ENCODE assay signal across 20 cellular contexts in genomic region chr2:223076573-223076972, GRCh38. TPM values are rescaled to one million over a fixed set of nuclear protein-coding genes. Genes with fewer than 3 reads are reported as not detected.
DNase-seq lines count a peak whose midpoint lies in the region; ATAC-seq and TF ChIP-seq lines count a peak whose summit lies in the region.
"Had no signal": no experiment of that assay in that cellular context is flagged by ENCODE, and none has a peak within 500 bp of the region (broad histone marks: within the 10 kb centered on the region; RNA-seq: fewer than 3 reads in every experiment).

No MANE protein-coding gene starts in this region.

- H3K27ac Mint-ChIP-seq in activated T-cell treated with anti-CD3 and anti-CD28 coated beads, Interleukin-2, amount 50 U/mL, for 24 hours, result no peak overlapping the region
- H3K27ac Mint-ChIP-seq in stimulated activated memory B cell treated with anti-CD40 and anti-IgM and Interleukin-4, amounts not matched to agents 10 μg/mL and 1 μg/mL and 100 μg/mL, for 72 hours, result no peak overlapping the region
- H3K27ac Mint-ChIP-seq: activated B cell treated with CpG ODN at 0.5 μM for 24 hours; dendritic cell treated with granulocyte-macrophage colony-stimulating factor and Interleukin-4, amounts not matched to agents 40 ng/mL and 50 ng/mL, for 4 days had no signal

- H3K4me1 Mint-ChIP-seq in activated T-cell treated with anti-CD3 and anti-CD28 coated beads, Interleukin-2, amount 50 U/mL, for 24 hours (ENCODE audit: low read depth), result no peaks in the 10 kb centered on the region
- H3K4me1 Mint-ChIP-seq in stimulated activated memory B cell treated with anti-CD40 and anti-IgM and Interleukin-4, amounts not matched to agents 10 μg/mL and 1 μg/mL and 100 μg/mL, for 72 hours, result no peaks in the 10 kb centered on the region
- H3K4me1 Mint-ChIP-seq: activated B cell treated with CpG ODN at 0.5 μM for 24 hours had no signal

- peaks cover 14% of the 10 kb centered on the region for H3F3A ChIP-seq in GM23248 (ENCODE audit: insufficient read depth)

- peak overlapping the region; percentile 33 for H3K4me2 ChIP-seq in GM23248 (ENCODE audit: unreplicated experiment)
- H3K4me2 ChIP-seq: BLaER1 treated with 17β-estradiol and CSF1 and Interleukin-3, amounts not matched to agents 10 nM and 100 nM had no signal

- 28 to 34% methylated on average over 6 of the region's 6 CpGs for WGBS in GM23248 (ENCODE audit: low coverage in 1 of 2, low lambda C conversion rate in 2 of 2, missing lambda C conversion rate in 2 of 2), 2 experiments
- WGBS in esophagus muscularis mucosa, result 88% methylated on average over 6 of the region's 6 CpGs

- no peaks in the 10 kb centered on the region for H3K36me3 Mint-ChIP-seq in activated T-cell treated with anti-CD3 and anti-CD28 coated beads, Interleukin-2, amount 50 U/mL, for 24 hours (ENCODE audit: low read depth)
- H3K36me3 Mint-ChIP-seq in stimulated activated memory B cell treated with anti-CD40 and anti-IgM and Interleukin-4, amounts not matched to agents 10 μg/mL and 1 μg/mL and 100 μg/mL, for 72 hours, result no peaks in the 10 kb centered on the region

- DNase-seq in GM23248, result peak; percentile 78
- peak; percentile 3 for DNase-seq in RKO (ENCODE audit: low spot score)
- peak; percentile 68 for DNase-seq in esophagus muscularis mucosa (ENCODE audit: extremely low spot score)
- DNase-seq in retinal pigment epithelial cell (ENCODE audit: low read depth), result peak; percentile 89
- no peak for DNase-seq in activated T-cell treated with anti-CD3 and anti-CD28 coated beads, Interleukin-2, amount 50 U/mL, for 24 hours
- no peak for DNase-seq in NCI-H2171 (lab: John Stamatoyannopoulos, UW)
- DNase-seq: activated B cell treated with CpG ODN at 0.5 μM for 24 hours, DMS153, hypothalamus, NCI-H2171 treated with DMSO at 0.1 percent for 48 hours, nucleus accumbens, thyroid gland had no signal

- H3K9me2 ChIP-seq in GM23248 (ENCODE audit: insufficient read depth), result no peaks in the 10 kb centered on the region

- H3K27ac ChIP-seq in GM23248, result peak overlapping the region; percentile 45
- no peak overlapping the region for H3K27ac ChIP-seq in esophagus muscularis mucosa (replicated peaks in 1 of 4)
- H3K27ac ChIP-seq: BLaER1 treated with 17β-estradiol and CSF1 and Interleukin-3, amounts not matched to agents 10 nM and 100 nM; thyroid gland had no signal

- in situ Hi-C loops in GM23248 (cut with MboI), result no loop called here

- no peaks in the 10 kb centered on the region for H4K20me1 ChIP-seq in GM23248 (ENCODE audit: insufficient read depth)
- H4K20me1 ChIP-seq: BLaER1 treated with 17β-estradiol and CSF1 and Interleukin-3, amounts not matched to agents 10 nM and 100 nM had no signal

- TF ChIP-seq POLR2A in esophagus muscularis mucosa (IDR thresholded peaks at IDR 0.05; ENCODE audit: low read depth), result no peak

- H3K27me3 ChIP-seq in GM23248 (replicated peaks; ENCODE audit: insufficient read depth) (no peaks in the 10 kb centered on the region), esophagus muscularis mucosa (no peaks in the 10 kb centered on the region)
- H3K27me3 ChIP-seq: BLaER1 treated with 17β-estradiol and CSF1 and Interleukin-3, amounts not matched to agents 10 nM and 100 nM; thyroid gland had no signal

- H3K9ac ChIP-seq in GM23248, result no peak overlapping the region
- H3K9ac ChIP-seq: BLaER1 treated with 17β-estradiol and CSF1 and Interleukin-3, amounts not matched to agents 10 nM and 100 nM had no signal

- no peak overlapping the region for H2AFZ ChIP-seq in GM23248

- no peak overlapping the region for H3K4me3 Mint-ChIP-seq in activated T-cell treated with anti-CD3 and anti-CD28 coated beads, Interleukin-2, amount 50 U/mL, for 24 hours
- no peak overlapping the region for H3K4me3 Mint-ChIP-seq in stimulated activated memory B cell treated with anti-CD40 and anti-IgM and Interleukin-4, amounts not matched to agents 10 μg/mL and 1 μg/mL and 100 μg/mL, for 72 hours
- H3K4me3 Mint-ChIP-seq: activated B cell treated with CpG ODN at 0.5 μM for 24 hours; dendritic cell treated with granulocyte-macrophage colony-stimulating factor and Interleukin-4, amounts not matched to agents 40 ng/mL and 50 ng/mL, for 4 days had no signal

- TF ChIP-seq CTCF in esophagus muscularis mucosa (IDR thresholded peaks at IDR 0.05) (no peak), retinal pigment epithelial cell (conservative IDR thresholded peaks at IDR 0.05; ENCODE audit: low read depth, low read length) (no peak)

- no peak for TF ChIP-seq EP300 in esophagus muscularis mucosa (IDR thresholded peaks at IDR 0.05)

- H3K36me3 ChIP-seq in GM23248 (ENCODE audit: low read depth), result no peaks in the 10 kb centered on the region
- no peaks in the 10 kb centered on the region for H3K36me3 ChIP-seq in esophagus muscularis mucosa
- H3K36me3 ChIP-seq: BLaER1 treated with 17β-estradiol and CSF1 and Interleukin-3, amounts not matched to agents 10 nM and 100 nM; thyroid gland had no signal

- H3K27me3 Mint-ChIP-seq in activated T-cell treated with anti-CD3 and anti-CD28 coated beads, Interleukin-2, amount 50 U/mL, for 24 hours, result peaks cover 13% of the 10 kb centered on the region
- no peaks in the 10 kb centered on the region for H3K27me3 Mint-ChIP-seq in stimulated activated memory B cell treated with anti-CD40 and anti-IgM and Interleukin-4, amounts not matched to agents 10 μg/mL and 1 μg/mL and 100 μg/mL, for 72 hours

- no peaks in the 10 kb centered on the region for H3K9me3 Mint-ChIP-seq in activated T-cell treated with anti-CD3 and anti-CD28 coated beads, Interleukin-2, amount 50 U/mL, for 24 hours
- peaks cover 3% of the 10 kb centered on the region for H3K9me3 Mint-ChIP-seq in stimulated activated memory B cell treated with anti-CD40 and anti-IgM and Interleukin-4, amounts not matched to agents 10 μg/mL and 1 μg/mL and 100 μg/mL, for 72 hours
- H3K9me3 Mint-ChIP-seq: activated B cell treated with CpG ODN at 0.5 μM for 24 hours; dendritic cell treated with granulocyte-macrophage colony-stimulating factor and Interleukin-4, amounts not matched to agents 40 ng/mL and 50 ng/mL, for 4 days had no signal

- no peaks in the 10 kb centered on the region for H3K79me2 ChIP-seq in GM23248 (ENCODE audit: insufficient read depth)

- H3K4me3 ChIP-seq in GM23248 (no peak overlapping the region), esophagus muscularis mucosa (no peak overlapping the region), retinal pigment epithelial cell (ENCODE audit: low read length) (no peak overlapping the region)
- H3K4me3 ChIP-seq: BLaER1 treated with 17β-estradiol and CSF1 and Interleukin-3, amounts not matched to agents 10 nM and 100 nM; skin epidermis; thyroid gland had no signal

- no peaks in the 10 kb centered on the region for H3K9me3 ChIP-seq in GM23248 (ENCODE audit: low read depth)
- no peaks in the 10 kb centered on the region for H3K9me3 ChIP-seq in esophagus muscularis mucosa
- H3K9me3 ChIP-seq: thyroid gland had no signal

- intact Hi-C loops in esophagus muscularis mucosa (cut with DNase I), result no loop called here

- ATAC-seq in HG03520 (IDR thresholded peaks at IDR 0.05; ENCODE audit: unreplicated experiment), result no peak
- ATAC-seq in stimulated activated memory B cell treated with anti-CD40 and anti-IgM and Interleukin-4, amounts not matched to agents 10 μg/mL and 1 μg/mL and 100 μg/mL, for 72 hours, result no peak

- H3K4me1 ChIP-seq in GM23248 (ENCODE audit: insufficient read depth), result peaks cover 8% of the 10 kb centered on the region
- H3K4me1 ChIP-seq in esophagus muscularis mucosa, result no peaks in the 10 kb centered on the region
- H3K4me1 ChIP-seq: BLaER1 treated with 17β-estradiol and CSF1 and Interleukin-3, amounts not matched to agents 10 nM and 100 nM; thyroid gland had no signal

RNA-seq across cellular contexts. Expression of gene KCNE4, which starts 24.6 kb away (rescaled TPM):
- total RNA-seq in GM23248 (2014; rRNA removed; shearing (Covaris generic)), result 3.8 and 5.9 TPM in 2 replicates
- 3.1 and 3.3 TPM in 2 replicates for polyA plus RNA-seq in GM23248 (2016; fragmentation: Nextera tagmentation; extraction: Ambion mirVana)
- total RNA-seq in esophagus muscularis mucosa, result 10 to 100 TPM; 11.6 to 38.1 (median 17.7) TPM
- total RNA-seq: activated B cell treated with CpG ODN at 0.5 μM for 24 hours; activated CD8-positive, alpha-beta memory T cell treated with anti-CD3 and anti-CD28 coated beads for 36 hours; epithelial cell of proximal tubule; T-helper 1 cell treated with Interleukin-12 subunit alpha and Interleukin-12 subunit beta and Interleukin-4 antibody, amounts not matched to agents 30 ng/mL and 1 ng/mL, for 36 hours had no signal

Comparison
In these comparisons a context has a peak if more than half of its experiments do, and no peak if none do; other contexts are left out.
1. DNase-seq: peak in GM23248 (single experiment), RKO (single experiment), esophagus muscularis mucosa (single experiment) and retinal pigment epithelial cell (single experiment); none in activated T-cell treated with anti-CD3 and anti-CD28 coated beads, Interleukin-2, amount 50 U/mL, for 24 hours (single experiment) and NCI-H2171 (single experiment).